21 cellular contexts compared by ENCODE assay signal in the genomic region with DNA sequence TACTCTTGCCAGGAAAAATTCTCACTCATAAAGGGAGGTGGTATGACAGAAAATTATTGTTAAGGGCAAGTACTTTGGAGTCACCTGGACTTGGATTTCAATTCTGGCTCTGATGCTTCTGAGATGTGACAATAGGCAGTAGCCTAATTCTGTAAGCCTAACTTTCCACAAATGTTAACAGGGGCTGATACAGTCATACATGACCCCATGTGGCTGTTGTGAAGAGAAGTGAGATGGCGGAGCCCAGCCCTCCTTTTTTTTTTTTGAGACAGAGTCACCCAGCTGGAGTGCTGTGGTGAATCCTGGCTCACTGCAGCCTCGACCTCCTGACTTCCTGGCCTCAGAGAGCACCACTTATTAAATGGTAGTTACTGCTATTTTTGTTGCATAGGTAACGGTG. TPM values are rescaled to one million over a fixed set of nuclear protein-coding genes. Genes with fewer than 3 reads are reported as not detected.
DNase-seq lines count a peak whose midpoint lies in the region; ATAC-seq, FAIRE-seq and TF ChIP-seq lines count a peak whose summit lies in the region.
"Had no signal": no experiment of that assay in that cellular context is flagged by ENCODE, and none has a peak within 500 bp of the region (broad histone marks: within the 10 kb centered on the region; RNA-seq: fewer than 3 reads in every experiment).

No MANE protein-coding gene starts in this region.

- peaks cover 13% of the 10 kb centered on the region for H3K9me3 Mint-ChIP-seq in activated CD4-positive, alpha-beta T cell treated with anti-CD3 and anti-CD28 coated beads for 36 hours (ENCODE audit: low read depth)
- peaks cover 15% of the 10 kb centered on the region for H3K9me3 Mint-ChIP-seq in activated CD4-positive, alpha-beta T cell treated with anti-CD3 and anti-CD28 coated beads, Interleukin-2, amount 10 ng/mL, durations not matched to agents 24 days and 14 days
- peaks cover 19% of the 10 kb centered on the region for H3K9me3 Mint-ChIP-seq in activated naive CD8-positive, alpha-beta T cell treated with anti-CD3 and anti-CD28 coated beads, Interleukin-2, amount 50 U/mL, for 24 hours
- peaks cover 14% of the 10 kb centered on the region for H3K9me3 Mint-ChIP-seq in neural crest cell

- DNase-seq in activated CD4-positive, alpha-beta T cell treated with anti-CD3 and anti-CD28 coated beads for 36 hours: no peak
- no peak for DNase-seq in activated CD4-positive, alpha-beta T cell treated with anti-CD3 and anti-CD28 coated beads, Interleukin-2, amount 10 ng/mL, durations not matched to agents 24 days and 14 days
- DNase-seq in GM12892 (ENCODE audit: insufficient read length) (no peak), neural crest cell (ENCODE audit: low read depth, low spot score) (no peak), GM20000 (ENCODE audit: low spot score) (no peak), GM03348 (ENCODE audit: low spot score) (no peak)
- DNase-seq in activated naive CD8-positive, alpha-beta T cell treated with anti-CD3 and anti-CD28 coated beads, Interleukin-2, amount 50 U/mL, for 24 hours: no peak
- DNase-seq: Caco-2; CD4-positive, CD25-positive, alpha-beta regulatory T cell; GDM1; HCEC 1CT; NCI-H1105; NCI-H2081; NCI-H2171 treated with DMSO at 0.1 percent for 48 hours; NCI-H446; NCI-H526 treated with DMSO at 0.1 percent for 48 hours; NK-92 treated with Interleukin-12 subunit alpha and Interleukin-12 subunit beta, amount 100 ng/mL, for 24 hours; SHP77 had no signal

- H3K4me3 Mint-ChIP-seq in activated CD4-positive, alpha-beta T cell treated with anti-CD3 and anti-CD28 coated beads for 36 hours: no peak overlapping the region
- H3K4me3 Mint-ChIP-seq in activated CD4-positive, alpha-beta T cell treated with anti-CD3 and anti-CD28 coated beads, Interleukin-2, amount 10 ng/mL, durations not matched to agents 24 days and 14 days: no peak overlapping the region
- H3K4me3 Mint-ChIP-seq in activated naive CD8-positive, alpha-beta T cell treated with anti-CD3 and anti-CD28 coated beads, Interleukin-2, amount 50 U/mL, for 24 hours: no peak overlapping the region
- H3K4me3 Mint-ChIP-seq in neural crest cell: no peak overlapping the region
- H3K4me3 Mint-ChIP-seq: GM23338 had no signal

- ATAC-seq in activated CD4-positive, alpha-beta T cell treated with anti-CD3 and anti-CD28 coated beads for 36 hours: peak; percentile 60
- ATAC-seq in activated naive CD8-positive, alpha-beta T cell treated with anti-CD3 and anti-CD28 coated beads, Interleukin-2, amount 50 U/mL, for 24 hours: peak; percentile 61
- no peak for ATAC-seq in HG03280 (IDR thresholded peaks at IDR 0.05; ENCODE audit: unreplicated experiment)
- ATAC-seq: GM23338 had no signal

- POLR2A ChIA-PET in activated CD4-positive, alpha-beta T cell treated with anti-CD3 and anti-CD28 coated beads for 36 hours (lab: Charles Lee): no interaction called here

- CTCF ChIA-PET in activated CD4-positive, alpha-beta T cell treated with anti-CD3 and anti-CD28 coated beads for 36 hours (lab: Charles Lee): interaction anchor here (2.1 kb wide), 1 partner anchor 17 kb away, joined by 5 read pairs; no protein-coding TSS in a partner anchor

- intact Hi-C loops in activated CD4-positive, alpha-beta T cell treated with anti-CD3 and anti-CD28 coated beads for 36 hours (cut with DNase I, micrococcal nuclease): loop anchor here in 1 of 2 experiments (5.0 kb wide), 1 partner anchor 944 kb away; the partner anchor contains the start of gene CCDC110
- intact Hi-C loops in activated CD4-positive, alpha-beta T cell treated with anti-CD3 and anti-CD28 coated beads, Interleukin-2, amount 10 ng/mL, durations not matched to agents 24 days and 14 days (cut with micrococcal nuclease): no loop called here

- no peak for TF ChIP-seq CTCF in neural crest cell (conservative IDR thresholded peaks at IDR 0.05)
- TF ChIP-seq CTCF in GM20000 (IDR thresholded peaks at IDR 0.05; ENCODE audit: extremely low read depth, missing control alignments): no peak

- no peak for TF ChIP-seq POLR2A in GM12892 (IDR thresholded peaks at IDR 0.05; ENCODE audit: low read depth, low read length)

- H3K27me3 Mint-ChIP-seq in activated CD4-positive, alpha-beta T cell treated with anti-CD3 and anti-CD28 coated beads for 36 hours: no peaks in the 10 kb centered on the region
- no peaks in the 10 kb centered on the region for H3K27me3 Mint-ChIP-seq in activated CD4-positive, alpha-beta T cell treated with anti-CD3 and anti-CD28 coated beads, Interleukin-2, amount 10 ng/mL, durations not matched to agents 24 days and 14 days
- H3K27me3 Mint-ChIP-seq in activated naive CD8-positive, alpha-beta T cell treated with anti-CD3 and anti-CD28 coated beads, Interleukin-2, amount 50 U/mL, for 24 hours: no peaks in the 10 kb centered on the region
- H3K27me3 Mint-ChIP-seq in neural crest cell (ENCODE audit: low read depth): no peaks in the 10 kb centered on the region
- H3K27me3 Mint-ChIP-seq: CD4-positive, CD25-positive, alpha-beta regulatory T cell had no signal

- no peak overlapping the region for H3K27ac Mint-ChIP-seq in activated CD4-positive, alpha-beta T cell treated with anti-CD3 and anti-CD28 coated beads for 36 hours
- H3K27ac Mint-ChIP-seq in activated CD4-positive, alpha-beta T cell treated with anti-CD3 and anti-CD28 coated beads, Interleukin-2, amount 10 ng/mL, durations not matched to agents 24 days and 14 days: no peak overlapping the region
- H3K27ac Mint-ChIP-seq in activated naive CD8-positive, alpha-beta T cell treated with anti-CD3 and anti-CD28 coated beads, Interleukin-2, amount 50 U/mL, for 24 hours: no peak overlapping the region
- H3K27ac Mint-ChIP-seq in neural crest cell (ENCODE audit: unreplicated experiment): peak overlapping the region; percentile 93

- H3K36me3 Mint-ChIP-seq in activated CD4-positive, alpha-beta T cell treated with anti-CD3 and anti-CD28 coated beads for 36 hours (ENCODE audit: low read depth): peaks cover 10% of the 10 kb centered on the region
- peaks cover 20% of the 10 kb centered on the region for H3K36me3 Mint-ChIP-seq in activated CD4-positive, alpha-beta T cell treated with anti-CD3 and anti-CD28 coated beads, Interleukin-2, amount 10 ng/mL, durations not matched to agents 24 days and 14 days (ENCODE audit: low read depth)
- no peaks in the 10 kb centered on the region for H3K36me3 Mint-ChIP-seq in activated naive CD8-positive, alpha-beta T cell treated with anti-CD3 and anti-CD28 coated beads, Interleukin-2, amount 50 U/mL, for 24 hours (ENCODE audit: low read depth)
- H3K36me3 Mint-ChIP-seq in neural crest cell (ENCODE audit: low read depth): peaks cover 14% of the 10 kb centered on the region

- H3K4me1 Mint-ChIP-seq in activated CD4-positive, alpha-beta T cell treated with anti-CD3 and anti-CD28 coated beads for 36 hours: peaks cover 45% of the 10 kb centered on the region
- H3K4me1 Mint-ChIP-seq in activated CD4-positive, alpha-beta T cell treated with anti-CD3 and anti-CD28 coated beads, Interleukin-2, amount 10 ng/mL, durations not matched to agents 24 days and 14 days: peaks cover 25% of the 10 kb centered on the region
- peaks cover 52% of the 10 kb centered on the region for H3K4me1 Mint-ChIP-seq in activated naive CD8-positive, alpha-beta T cell treated with anti-CD3 and anti-CD28 coated beads, Interleukin-2, amount 50 U/mL, for 24 hours
- H3K4me1 Mint-ChIP-seq in neural crest cell: peaks cover 34% of the 10 kb centered on the region

- FAIRE-seq in GM12892 (lab: Jason Lieb, UNC): peak; percentile 78
- FAIRE-seq: RCC 7860 had no signal

RNA-seq across cellular contexts. Expression of gene IRF2, which starts 54.4 kb away (rescaled TPM):
- total RNA-seq in activated CD4-positive, alpha-beta T cell treated with anti-CD3 and anti-CD28 coated beads for 36 hours: 10 to 100 TPM; 50.1 to 68.9 TPM
- total RNA-seq in activated CD4-positive, alpha-beta T cell treated with anti-CD3 and anti-CD28 coated beads, Interleukin-2, amount 10 ng/mL, durations not matched to agents 24 days and 14 days: 48.7 and 50.0 TPM in 2 replicates
- 68.6 TPM for polyA plus RNA-seq in GM12892 (2012; ENCODE audit: missing spikeins)
- total RNA-seq in neural crest cell: 12.6 and 15.8 TPM in 2 replicates
